Comparison of ENCODE assay signal across 7 cellular contexts in genomic region chr5:61904730-61905129, GRCh38.
"Had no signal": no experiment of that assay in that cellular context is flagged by ENCODE, and none has a peak within 500 bp of the region (broad histone marks: within the 10 kb centered on the region; RNA-seq: fewer than 3 reads in every experiment).

No MANE protein-coding gene starts in this region.

- H3K4me3 ChIP-seq: GM23248, HAP-1 had no signal

- H3K36me3 ChIP-seq: HAP-1 had no signal

- H3K27ac ChIP-seq: GM23248 had no signal

- DNase-seq: GM23248, GOT3, H7, IMR-90, KBM-7 had no signal

- ATAC-seq: HCT116 had no signal

- H3K9me3 ChIP-seq: HAP-1 had no signal
